1 cellular context compared by ENCODE assay signal in genomic region chr14:75303415-75303814, GRCh38.
TF ChIP-seq lines count a peak whose summit lies in the region.

No MANE protein-coding gene starts in this region.

TF ChIP-seq in GM12878, 131 proteins besides CTCF, POLR2A, EP300 and RAD21 (continued from another document):
- TF ChIP-seq IRF5 (IDR thresholded peaks at IDR 0.05; ENCODE audit: borderline replicate concordance) (no peak), CREM (IDR thresholded peaks at IDR 0.05; ENCODE audit: low read depth) (no peak), NBN (IDR thresholded peaks at IDR 0.05) (peak; percentile 35; the same call in 1 of the 2 replicates), CHD1 (IDR thresholded peaks at IDR 0.05; ENCODE audit: low read depth, low read length) (no peak), SIX5 (IDR thresholded peaks at IDR 0.05; ENCODE audit: low read depth, low read length, severe bottlenecking) (no peak), REST (IDR thresholded peaks at IDR 0.05; ENCODE audit: low read depth, low read length) (no peak), CHD2 (IDR thresholded peaks at IDR 0.05; ENCODE audit: borderline replicate concordance, low read depth, low read length) (no peak), PML (IDR thresholded peaks at IDR 0.05; ENCODE audit: low read length) (no peak), YY1 (IDR thresholded peaks at IDR 0.05; ENCODE audit: low read depth, low read length) (peak; percentile 58; the same call in 1 of the 2 replicates), RUNX3 (IDR thresholded peaks at IDR 0.05; ENCODE audit: low read length) (peak; percentile 59), RELB (IDR thresholded peaks at IDR 0.05; ENCODE audit: low read depth) (peak; percentile 27; the same call in 1 of the 2 replicates), SMC3 (IDR thresholded peaks at IDR 0.05; ENCODE audit: borderline replicate concordance, low read length) (peak; percentile 88), MXI1 (IDR thresholded peaks at IDR 0.05; ENCODE audit: low read depth, low read length) (no peak), BACH1 (IDR thresholded peaks at IDR 0.05; ENCODE audit: borderline replicate concordance) (no peak), USF1 (IDR thresholded peaks at IDR 0.05; ENCODE audit: borderline replicate concordance, extremely low read length, insufficient read depth, low read depth, low read length) (no peak), ZNF592 (IDR thresholded peaks at IDR 0.05) (no peak), ATF7 (IDR thresholded peaks at IDR 0.05; ENCODE audit: low read depth) (no peak), MAX (IDR thresholded peaks at IDR 0.05; ENCODE audit: low read depth, low read length) (no peak), ZNF687 (IDR thresholded peaks at IDR 0.05) (no peak), PKNOX1 (IDR thresholded peaks at IDR 0.05) (no peak), ZSCAN29 (IDR thresholded peaks at IDR 0.05) (no peak)
